In genomic region chr7:64871761-64872160, GRCh38 we compare ENCODE assay signal across 20 cellular contexts.
"Had no signal": no experiment of that assay in that cellular context is flagged by ENCODE, and none has a peak within 500 bp of the region (broad histone marks: within the 10 kb centered on the region; RNA-seq: fewer than 3 reads in every experiment).

No MANE protein-coding gene starts in this region.

- H3K27ac Mint-ChIP-seq: activated CD4-positive, alpha-beta T cell treated with anti-CD3 and anti-CD28 coated beads, Interleukin-2, amount 10 ng/mL, durations not matched to agents 7 days and 5 days; activated CD8-positive, alpha-beta memory T cell treated with anti-CD3 and anti-CD28 coated beads, Interleukin-2, amount 10 ng/mL, durations not matched to agents 7 days and 5 days; activated CD8-positive, alpha-beta T cell treated with anti-CD3 and anti-CD28 coated beads for 36 hours; activated naive CD4-positive, alpha-beta T cell treated with anti-CD3 and anti-CD28 coated beads, Interleukin-2, amount 50 U/mL, for 72 hours; activated T-helper 1 cell treated with anti-CD3 and anti-CD28 coated beads, Interleukin-12 subunit alpha, Interleukin-12 subunit beta, Interleukin-2, Interleukin-4 antibody, amounts not matched to agents 30 ng/mL and 10 ng/mL and 1 ng/mL, durations not matched to agents 14 hours and 24 hours and 36 hours; brain; memory B cell; nephron progenitor cell; stimulated activated memory B cell treated with anti-CD40 and anti-IgM and Interleukin-4, amounts not matched to agents 10 μg/mL and 1 μg/mL and 100 μg/mL, for 72 hours; T-helper 17 cell had no signal

- H3K4me3 Mint-ChIP-seq: activated CD4-positive, alpha-beta T cell treated with anti-CD3 and anti-CD28 coated beads, Interleukin-2, amount 10 ng/mL, durations not matched to agents 7 days and 5 days; activated CD8-positive, alpha-beta memory T cell treated with anti-CD3 and anti-CD28 coated beads, Interleukin-2, amount 10 ng/mL, durations not matched to agents 7 days and 5 days; activated CD8-positive, alpha-beta T cell treated with anti-CD3 and anti-CD28 coated beads for 36 hours; activated T-helper 1 cell treated with anti-CD3 and anti-CD28 coated beads, Interleukin-12 subunit alpha, Interleukin-12 subunit beta, Interleukin-2, Interleukin-4 antibody, amounts not matched to agents 30 ng/mL and 10 ng/mL and 1 ng/mL, durations not matched to agents 14 hours and 24 hours and 36 hours; brain; memory B cell; nephron progenitor cell; stimulated activated memory B cell treated with anti-CD40 and anti-IgM and Interleukin-4, amounts not matched to agents 10 μg/mL and 1 μg/mL and 100 μg/mL, for 72 hours; T-helper 17 cell had no signal

- H3K4me1 Mint-ChIP-seq: activated CD4-positive, alpha-beta T cell treated with anti-CD3 and anti-CD28 coated beads, Interleukin-2, amount 10 ng/mL, durations not matched to agents 7 days and 5 days; activated CD8-positive, alpha-beta memory T cell treated with anti-CD3 and anti-CD28 coated beads, Interleukin-2, amount 10 ng/mL, durations not matched to agents 7 days and 5 days; memory B cell; nephron progenitor cell; stimulated activated memory B cell treated with anti-CD40 and anti-IgM and Interleukin-4, amounts not matched to agents 10 μg/mL and 1 μg/mL and 100 μg/mL, for 72 hours; T-helper 17 cell had no signal

- DNase-seq: activated CD4-positive, alpha-beta T cell treated with anti-CD3 and anti-CD28 coated beads, Interleukin-2, amount 10 ng/mL, durations not matched to agents 7 days and 5 days; activated CD8-positive, alpha-beta memory T cell treated with anti-CD3 and anti-CD28 coated beads, Interleukin-2, amount 10 ng/mL, durations not matched to agents 7 days and 5 days; activated CD8-positive, alpha-beta T cell treated with anti-CD3 and anti-CD28 coated beads for 36 hours; activated T-cell treated with anti-CD3 and anti-CD28 coated beads for 4 hours; dermis blood vessel endothelial cell; effector CD8-positive, alpha-beta T cell; erythroblast; foreskin keratinocyte; nephron progenitor cell; right lobe of liver; stimulated activated CD4-positive, alpha-beta T cell treated with anti-CD3 and anti-CD28 coated beads, Interleukin-1b, Interleukin-23, amount 100 ng/mL, for 48 hours; SW 1271; T-helper 17 cell; transverse colon had no signal

- H3K9me3 Mint-ChIP-seq: activated naive CD4-positive, alpha-beta T cell treated with anti-CD3 and anti-CD28 coated beads, Interleukin-2, amount 50 U/mL, for 72 hours; memory B cell had no signal

- H3K36me3 Mint-ChIP-seq: activated CD8-positive, alpha-beta memory T cell treated with anti-CD3 and anti-CD28 coated beads, Interleukin-2, amount 10 ng/mL, durations not matched to agents 7 days and 5 days; memory B cell; stimulated activated memory B cell treated with anti-CD40 and anti-IgM and Interleukin-4, amounts not matched to agents 10 μg/mL and 1 μg/mL and 100 μg/mL, for 72 hours had no signal

- H3K27me3 Mint-ChIP-seq: activated CD4-positive, alpha-beta T cell treated with anti-CD3 and anti-CD28 coated beads, Interleukin-2, amount 10 ng/mL, durations not matched to agents 7 days and 5 days; activated CD8-positive, alpha-beta memory T cell treated with anti-CD3 and anti-CD28 coated beads, Interleukin-2, amount 10 ng/mL, durations not matched to agents 7 days and 5 days had no signal

- ATAC-seq: activated CD4-positive, CD25-positive, alpha-beta regulatory T cell treated with anti-CD3 and anti-CD28 coated beads, Interleukin-2, amount 50 U/mL, for 24 hours; activated CD8-positive, alpha-beta memory T cell treated with anti-CD3 and anti-CD28 coated beads, Interleukin-2, amount 10 ng/mL, durations not matched to agents 7 days and 5 days; activated CD8-positive, alpha-beta T cell treated with anti-CD3 and anti-CD28 coated beads for 36 hours; activated naive CD4-positive, alpha-beta T cell treated with anti-CD3 and anti-CD28 coated beads, Interleukin-2, amount 50 U/mL, for 72 hours; foreskin keratinocyte; right lobe of liver; stimulated activated memory B cell treated with anti-CD40 and anti-IgM and Interleukin-4, amounts not matched to agents 10 μg/mL and 1 μg/mL and 100 μg/mL, for 72 hours; T-helper 17 cell had no signal
